In genomic region chr1:236403905-236404696, GRCh38 we compare ENCODE assay signal across 19 cellular contexts. TPM values are rescaled to one million over a fixed set of nuclear protein-coding genes. Genes with fewer than 3 reads are reported as not detected.
DNase-seq lines count a peak whose midpoint lies in the region; ATAC-seq and TF ChIP-seq lines count a peak whose summit lies in the region.
"Had no signal": no experiment of that assay in that cellular context is flagged by ENCODE, and none has a peak within 500 bp of the region (broad histone marks: within the 10 kb centered on the region; RNA-seq: fewer than 3 reads in every experiment).

No MANE protein-coding gene starts in this region.

- no peak overlapping the region for H3K27ac ChIP-seq in body of pancreas
- H3K27ac ChIP-seq: BLaER1 had no signal

- no peaks in the 10 kb centered on the region for H3K27me3 ChIP-seq in body of pancreas
- H3K27me3 ChIP-seq: BLaER1 had no signal

- peaks cover 28% of the 10 kb centered on the region for H3K4me1 Mint-ChIP-seq in progenitor cell of endocrine pancreas (ENCODE audit: low read depth)

- intact Hi-C loops in body of pancreas (cut with DNase I): no loop called here

- H3K9me3 ChIP-seq in body of pancreas: no peaks in the 10 kb centered on the region
- H3K9me3 ChIP-seq: BLaER1 had no signal

- DNase-seq in NCI-H748 (lab: John Stamatoyannopoulos, UW; ENCODE audit: unreplicated experiment) (peak; percentile 11), NCI-H748 treated with DMSO at 0.1 percent for 48 hours (lab: John Stamatoyannopoulos, UW) (no peak), body of pancreas (peak in 3 of 4 donors; percentile 34 to 60 (median 45)), progenitor cell of endocrine pancreas (ENCODE audit: low spot score, unreplicated experiment) (no peak), NCI-H2196 treated with DMSO at 0.1 percent for 48 hours (lab: John Stamatoyannopoulos, UW; ENCODE audit: unreplicated experiment) (no peak)
- DNase-seq: DND-41, GDM1, MM.1S, NCI-H1105, NCI-H1694, NCI-H446, SHP77 had no signal

- peak; percentile 0; the same call in 1 of the 2 replicates for TF ChIP-seq CTCF in LNCAP (IDR thresholded peaks at IDR 0.05)
- peak in 3 of 7 experiments; percentile 13 to 28 (median 24) for TF ChIP-seq CTCF in body of pancreas (IDR thresholded peaks at IDR 0.05)
- TF ChIP-seq CTCF in progenitor cell of endocrine pancreas (IDR thresholded peaks at IDR 0.05; ENCODE audit: unreplicated experiment): no peak

- peaks cover 9% of the 10 kb centered on the region for H3K4me1 ChIP-seq in body of pancreas

- H3K27ac Mint-ChIP-seq in progenitor cell of endocrine pancreas: peak overlapping the region; percentile 86

- H3K36me3 Mint-ChIP-seq in progenitor cell of endocrine pancreas (ENCODE audit: insufficient read depth): peaks cover 6% of the 10 kb centered on the region

- H3K9me3 Mint-ChIP-seq in progenitor cell of endocrine pancreas (ENCODE audit: low read depth): no peaks in the 10 kb centered on the region

- H3K36me3 ChIP-seq in body of pancreas (replicated peaks in 1 of 2; ENCODE audit: insufficient read depth in 1 of 2, low read depth in 2 of 2): no peaks in the 10 kb centered on the region
- H3K36me3 ChIP-seq: BLaER1 had no signal

- H3K4me3 ChIP-seq in body of pancreas: no peak overlapping the region
- H3K4me3 ChIP-seq: BLaER1, GM12878 had no signal

- H3K4me3 Mint-ChIP-seq in progenitor cell of endocrine pancreas (ENCODE audit: low read depth): no peak overlapping the region

- H3K27me3 Mint-ChIP-seq in progenitor cell of endocrine pancreas: peaks cover 4% of the 10 kb centered on the region

- ATAC-seq in body of pancreas (peak; percentile 50), GM21390 (IDR thresholded peaks at IDR 0.05; ENCODE audit: unreplicated experiment) (no peak), GM19035 (IDR thresholded peaks at IDR 0.05; ENCODE audit: unreplicated experiment) (no peak)
- ATAC-seq: HCT116 had no signal

- TF ChIP-seq POLR2A in body of pancreas (IDR thresholded peaks at IDR 0.05): no peak

- 64 to 75% methylated on average over 16 to 18 of the region's 18 CpGs for WGBS in body of pancreas, 2 donors

RNA-seq across cellular contexts. Expression of gene EDARADD, which starts 10.0 kb away (rescaled TPM):
- total RNA-seq in body of pancreas: 1 to 10 TPM; 2.9 to 8.9 TPM
- 12.3 and 13.5 TPM in 2 replicates for total RNA-seq in progenitor cell of endocrine pancreas
- total RNA-seq: A172 had no signal

Comparison
In these comparisons a context has a peak if more than half of its experiments do, and no peak if none do; other contexts are left out.
1. DNase-seq: peak in NCI-H748 (single experiment) and body of pancreas (3 of 4); none in NCI-H748 treated with DMSO at 0.1 percent for 48 hours (single experiment), progenitor cell of endocrine pancreas (single experiment) and NCI-H2196 treated with DMSO at 0.1 percent for 48 hours (single experiment).